Comparison of ENCODE assay signal across 9 cellular contexts in the genomic region with DNA sequence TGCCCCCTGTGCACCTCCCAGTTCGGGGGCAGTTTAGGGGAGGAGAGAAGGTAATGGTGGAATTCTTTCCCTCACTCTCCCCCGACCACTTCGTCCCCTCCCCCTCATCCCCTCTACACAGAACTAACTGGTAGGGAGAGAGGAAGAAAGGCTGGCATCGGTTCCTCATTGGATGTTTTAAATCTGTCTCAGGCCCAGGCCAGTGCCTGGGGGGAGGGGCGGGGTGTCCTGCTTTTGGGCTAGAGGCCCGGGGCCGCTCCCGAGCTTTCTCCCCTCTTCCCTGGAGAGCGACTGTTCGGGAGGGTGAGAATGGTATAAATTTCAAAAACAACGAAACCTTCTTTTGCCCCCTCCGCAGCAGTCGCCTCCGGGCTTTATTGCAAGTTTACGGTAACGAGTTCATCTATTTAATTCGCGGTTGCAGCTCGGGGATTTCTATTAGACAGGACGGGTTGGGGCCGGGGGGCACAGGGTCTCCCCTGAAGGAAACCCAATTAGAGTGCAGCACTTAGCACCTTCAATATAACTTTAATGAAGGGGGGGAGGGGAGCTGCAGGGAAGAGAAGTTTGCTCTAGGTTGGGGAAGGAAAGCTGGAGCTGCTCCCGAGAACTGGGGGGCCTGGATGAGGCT. TPM values are rescaled to one million over a fixed set of nuclear protein-coding genes. Genes with fewer than 3 reads are reported as not detected.
A peak's percentile ranks its signal among the peaks of the same experiment; 100 is the strongest.
DNase-seq lines count a peak whose midpoint lies in the region; TF ChIP-seq lines count a peak whose summit lies in the region.
"Had no signal": no experiment of that assay in that cellular context is flagged by ENCODE, and none has a peak within 500 bp of the region (broad histone marks: within the 10 kb centered on the region; RNA-seq: fewer than 3 reads in every experiment).

A gene (plus strand): TSS at position 262 of the 631 bp plus-strand sequence. CDS start 1,226 bp downstream, outside the sequence.

- peak within 1 kb of the TSS; percentile 63 for H3K4me3 Mint-ChIP-seq in dendritic cell treated with granulocyte-macrophage colony-stimulating factor and Interleukin-4, amounts not matched to agents 40 ng/mL and 50 ng/mL, for 4 days
- peak within 1 kb of the TSS; percentile 4 for H3K4me3 Mint-ChIP-seq in neural crest cell

- H3K27me3 Mint-ChIP-seq in dendritic cell treated with granulocyte-macrophage colony-stimulating factor and Interleukin-4, amounts not matched to agents 40 ng/mL and 50 ng/mL, for 4 days = peaks cover 94% of the 10 kb centered on the region
- peaks cover 100% of the 10 kb centered on the region for H3K27me3 Mint-ChIP-seq in neural crest cell (ENCODE audit: low read depth)

- intact Hi-C loops in dendritic cell treated with granulocyte-macrophage colony-stimulating factor and Interleukin-4, amounts not matched to agents 40 ng/mL and 50 ng/mL, for 4 days (cut with micrococcal nuclease) = no loop called here

- no peak for TF ChIP-seq CTCF in neural crest cell (conservative IDR thresholded peaks at IDR 0.05)

- no peaks in the 10 kb centered on the region for H3K9me3 Mint-ChIP-seq in dendritic cell treated with granulocyte-macrophage colony-stimulating factor and Interleukin-4, amounts not matched to agents 40 ng/mL and 50 ng/mL, for 4 days
- no peaks in the 10 kb centered on the region for H3K9me3 Mint-ChIP-seq in neural crest cell

- no peak within 1 kb of the TSS for H3K27ac Mint-ChIP-seq in dendritic cell treated with granulocyte-macrophage colony-stimulating factor and Interleukin-4, amounts not matched to agents 40 ng/mL and 50 ng/mL, for 4 days
- no peak within 1 kb of the TSS for H3K27ac Mint-ChIP-seq in neural crest cell (ENCODE audit: unreplicated experiment)

- peaks cover 53% of the 10 kb centered on the region for H3K4me1 Mint-ChIP-seq in dendritic cell treated with granulocyte-macrophage colony-stimulating factor and Interleukin-4, amounts not matched to agents 40 ng/mL and 50 ng/mL, for 4 days (ENCODE audit: low read depth)
- peaks cover 18% of the 10 kb centered on the region for H3K4me1 Mint-ChIP-seq in neural crest cell

- DNase-seq in DMS114 treated with DMSO at 0.1 percent for 48 hours (lab: John Stamatoyannopoulos, UW; ENCODE audit: unreplicated experiment) (peak; percentile 11), NCI-H510A treated with DMSO at 0.1 percent for 48 hours (lab: John Stamatoyannopoulos, UW) (peak; percentile 45), neural crest cell (ENCODE audit: low read depth, low spot score) (no peak), D341Med (ENCODE audit: low spot score) (no peak), NCI-H526 treated with DMSO at 0.1 percent for 48 hours (lab: John Stamatoyannopoulos, UW) (no peak), HPDE6-E6E7 (ENCODE audit: extremely low spot score) (no peak)
- DNase-seq: NCI-H1417 treated with DMSO at 0.1 percent for 48 hours had no signal

- no peaks in the 10 kb centered on the region for H3K36me3 Mint-ChIP-seq in dendritic cell treated with granulocyte-macrophage colony-stimulating factor and Interleukin-4, amounts not matched to agents 40 ng/mL and 50 ng/mL, for 4 days (ENCODE audit: low read depth)
- no peaks in the 10 kb centered on the region for H3K36me3 Mint-ChIP-seq in neural crest cell (ENCODE audit: low read depth)

RNA-seq across cellular contexts. Expression of the gene that starts here (rescaled TPM):
- total RNA-seq in neural crest cell = not detected in 2 replicates
- total RNA-seq: SJSA1 had no signal

Comparison
In these comparisons a context has a peak if more than half of its experiments do, and no peak if none do; other contexts are left out.
1. DNase-seq: peak in DMS114 treated with DMSO at 0.1 percent for 48 hours (single experiment) and NCI-H510A treated with DMSO at 0.1 percent for 48 hours (single experiment); none in neural crest cell (single experiment), D341Med (single experiment), NCI-H526 treated with DMSO at 0.1 percent for 48 hours (single experiment) and HPDE6-E6E7 (single experiment).